Comparison of ENCODE assay signal across 8 cellular contexts in genomic region chr1:206687915-206688442, GRCh38. TPM values are rescaled to one million over a fixed set of nuclear protein-coding genes. Genes with fewer than 3 reads are reported as not detected.
A peak's percentile ranks its signal among the peaks of the same experiment; 100 is the strongest.
DNase-seq lines count a peak whose midpoint lies in the region; ATAC-seq, FAIRE-seq and TF ChIP-seq lines count a peak whose summit lies in the region.
"Had no signal": no experiment of that assay in that cellular context is flagged by ENCODE, and none has a peak within 500 bp of the region (broad histone marks: within the 10 kb centered on the region; RNA-seq: fewer than 3 reads in every experiment).

No MANE protein-coding gene starts in this region.

- peak; percentile 46 for DNase-seq in H54 (ENCODE audit: insufficient read length, low spot score)
- peak; percentile 19 for DNase-seq in RKO (ENCODE audit: low spot score)
- peak; percentile 30 for DNase-seq in fibroblast of gingiva (ENCODE audit: low read depth)
- DNase-seq in progenitor cell of endocrine pancreas (ENCODE audit: low spot score, unreplicated experiment), result no peak
- DNase-seq in GM19240 (ENCODE audit: insufficient read length, low spot score), result no peak
- DNase-seq: NCI-H446 had no signal

- no peak for TF ChIP-seq CTCF in progenitor cell of endocrine pancreas (IDR thresholded peaks at IDR 0.05; ENCODE audit: unreplicated experiment)

- no peak overlapping the region for H3K4me3 Mint-ChIP-seq in progenitor cell of endocrine pancreas (ENCODE audit: low read depth)

- ATAC-seq in HG02588 (IDR thresholded peaks at IDR 0.05; ENCODE audit: unreplicated experiment) (no peak), HG03175 (IDR thresholded peaks at IDR 0.05; ENCODE audit: unreplicated experiment) (no peak)

- H3K9me3 Mint-ChIP-seq in progenitor cell of endocrine pancreas (ENCODE audit: low read depth), result no peaks in the 10 kb centered on the region

- no peak for TF ChIP-seq POLR2A in H54 (IDR thresholded peaks at IDR 0.05; ENCODE audit: low read depth, low read length)

- peaks cover 53% of the 10 kb centered on the region for H3K4me1 Mint-ChIP-seq in progenitor cell of endocrine pancreas (ENCODE audit: low read depth)

- H3K36me3 Mint-ChIP-seq in progenitor cell of endocrine pancreas (ENCODE audit: insufficient read depth), result no peaks in the 10 kb centered on the region

- peaks cover 16% of the 10 kb centered on the region for H3K27me3 Mint-ChIP-seq in progenitor cell of endocrine pancreas

- peak overlapping the region; percentile 72 for H3K27ac Mint-ChIP-seq in progenitor cell of endocrine pancreas

- no peak for FAIRE-seq in H54 (lab: Jason Lieb, UNC)

RNA-seq across cellular contexts. Expression of gene MAPKAPK2, which starts 3.3 kb away (rescaled TPM):
- total RNA-seq in progenitor cell of endocrine pancreas, result 60.8 and 64.9 TPM in 2 replicates

RNA-seq across cellular contexts. Expression of gene DYRK3, which starts 52.6 kb away (rescaled TPM):
- total RNA-seq in progenitor cell of endocrine pancreas, result 8.4 and 9.1 TPM in 2 replicates

Comparison
In these comparisons a context has a peak if more than half of its experiments do, and no peak if none do; other contexts are left out.
1. DNase-seq: peak in H54 (single experiment), RKO (single experiment) and fibroblast of gingiva (single experiment); none in progenitor cell of endocrine pancreas (single experiment) and GM19240 (single experiment).